In genomic region chr6:92753956-92754355, GRCh38 we compare ENCODE assay signal across 24 cellular contexts.
"Had no signal": no experiment of that assay in that cellular context is flagged by ENCODE, and none has a peak within 500 bp of the region (broad histone marks: within the 10 kb centered on the region; RNA-seq: fewer than 3 reads in every experiment).

No MANE protein-coding gene starts in this region.

- H3K4me1 ChIP-seq: right lobe of liver, suprapubic skin, transverse colon had no signal

- H3K4me2 ChIP-seq: smooth muscle cell had no signal

- ATAC-seq: naive thymus-derived CD8-positive, alpha-beta T cell; right lobe of liver; stimulated activated naive CD8-positive, alpha-beta T cell treated with anti-CD3 and anti-CD28 coated beads, Interleukin-15, amount 100 ng/mL, for 72 hours had no signal

- H3K27me3 ChIP-seq: dorsolateral prefrontal cortex, ovary, right lobe of liver, suprapubic skin, transverse colon had no signal

- H3K36me3 ChIP-seq: ovary, right lobe of liver, suprapubic skin, transverse colon had no signal

- DNase-seq: dorsolateral prefrontal cortex; effector CD4-positive, alpha-beta T cell; hypothalamus; immature natural killer cell; mammary epithelial cell; mesendoderm; midbrain; naive thymus-derived CD8-positive, alpha-beta T cell; nephron progenitor cell; occipital lobe; ovary; right lobe of liver; stimulated activated CD4-positive, alpha-beta T cell treated with anti-CD3 and anti-CD28 coated beads, Interleukin-12 subunit alpha, Interleukin-12 subunit beta, amount 100 ng/mL, for 4 hours; stimulated activated CD4-positive, alpha-beta T cell treated with anti-CD3 and anti-CD28 coated beads, Interleukin-1b, Interleukin-23, amount 100 ng/mL, for 48 hours; stimulated activated CD4-positive, alpha-beta T cell treated with anti-CD3 and anti-CD28 coated beads, Interleukin-4, amount 100 ng/mL, for 1 hour; stimulated activated CD8-positive, alpha-beta memory T cell treated with anti-CD3 and anti-CD28 coated beads, Interleukin-4, amount 100 ng/mL, for 48 hours; stimulated activated naive CD4-positive, alpha-beta T cell; stimulated activated naive CD8-positive, alpha-beta T cell treated with anti-CD3 and anti-CD28 coated beads, Interleukin-15, amount 100 ng/mL, for 72 hours; transverse colon had no signal

- H3K9me3 ChIP-seq: ovary, right lobe of liver, suprapubic skin had no signal

- FAIRE-seq: colon, frontal cortex, keratinocyte had no signal

- H3K27ac ChIP-seq: dorsolateral prefrontal cortex, ovary, right lobe of liver, suprapubic skin, transverse colon had no signal

- H3K4me3 ChIP-seq: dorsolateral prefrontal cortex, ovary, right lobe of liver, smooth muscle cell, suprapubic skin, transverse colon had no signal
